In the genomic region with DNA sequence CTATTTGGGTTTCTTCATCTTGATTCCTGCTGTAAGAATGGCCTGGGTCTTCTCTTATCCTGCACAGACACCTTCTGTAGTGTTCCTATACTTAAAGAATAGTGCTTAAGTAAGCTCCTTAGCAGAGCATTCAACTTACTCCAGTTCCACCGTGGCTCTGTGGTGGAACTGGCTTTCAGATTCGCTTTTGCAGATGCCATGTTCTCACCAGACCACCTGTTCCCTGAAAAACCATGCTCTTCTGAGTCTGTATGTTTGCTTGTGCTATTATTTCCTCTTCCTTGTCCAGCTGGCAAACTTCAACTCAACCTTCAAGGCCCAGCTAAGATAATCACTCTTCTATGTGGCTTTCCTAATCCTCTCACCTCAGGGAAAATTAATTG, we compare ENCODE assay signal across 8 cellular contexts. TPM values are rescaled to one million over a fixed set of nuclear protein-coding genes. Genes with fewer than 3 reads are reported as not detected.
DNase-seq lines count a peak whose midpoint lies in the region; ATAC-seq and TF ChIP-seq lines count a peak whose summit lies in the region.

No MANE protein-coding gene starts in this region.

- ATAC-seq in CD4-positive, CD25-positive, alpha-beta regulatory T cell (ENCODE audit: low read depth in 2 of 2): no peak
- ATAC-seq in HG03442 (IDR thresholded peaks at IDR 0.05; ENCODE audit: unreplicated experiment) (no peak), GM18511 (IDR thresholded peaks at IDR 0.05; ENCODE audit: unreplicated experiment) (no peak), GM18870 (IDR thresholded peaks at IDR 0.05; ENCODE audit: unreplicated experiment) (no peak)

- peak in 1 of 3 donors; percentile 67 for DNase-seq in CD4-positive, CD25-positive, alpha-beta regulatory T cell
- DNase-seq in chondrocyte (ENCODE audit: low spot score) (no peak), osteoblast (ENCODE audit: insufficient read length, low spot score, missing footprints) (peak; percentile 35), GF-D8 (lab: John Stamatoyannopoulos, UW) (no peak)

- peak overlapping the region; percentile 78 for H3K4me3 ChIP-seq in CD4-positive, CD25-positive, alpha-beta regulatory T cell (ENCODE audit: low read depth, low read length)
- no peak overlapping the region for H3K4me3 ChIP-seq in KMS-11 (IDR thresholded peaks at IDR 0.05; ENCODE audit: insufficient read depth, low read depth, low read length)
- H3K4me3 ChIP-seq in osteoblast (ENCODE audit: insufficient read depth, low read length): peak overlapping the region; percentile 58

- H3K27ac Mint-ChIP-seq in CD4-positive, CD25-positive, alpha-beta regulatory T cell: peak overlapping the region; percentile 91 to 98 (median 92)
- H3K27ac Mint-ChIP-seq in chondrocyte (ENCODE audit: unreplicated experiment): peak overlapping the region; percentile 93

- peak overlapping the region; percentile 99 for H3K4me2 ChIP-seq in KMS-11
- peak overlapping the region; percentile 80 for H3K4me2 ChIP-seq in osteoblast (ENCODE audit: insufficient read depth, low read length)

- H3K9me3 Mint-ChIP-seq in CD4-positive, CD25-positive, alpha-beta regulatory T cell: no peaks in the 10 kb centered on the region
- no peaks in the 10 kb centered on the region for H3K9me3 Mint-ChIP-seq in chondrocyte (ENCODE audit: low read depth)

- H2AFZ ChIP-seq in KMS-11 (ENCODE audit: low read depth) (no peak overlapping the region), osteoblast (ENCODE audit: low read length) (no peak overlapping the region)

- H4K20me1 ChIP-seq in KMS-11 (ENCODE audit: insufficient read depth): no peaks in the 10 kb centered on the region
- peaks cover 14% of the 10 kb centered on the region for H4K20me1 ChIP-seq in osteoblast (ENCODE audit: insufficient read depth, low read length)

- H3K4me1 ChIP-seq in CD4-positive, CD25-positive, alpha-beta regulatory T cell (ENCODE audit: control insufficient read depth, insufficient read depth, low read length, poor library complexity, severe bottlenecking): peaks cover 70% of the 10 kb centered on the region
- peaks cover 79% of the 10 kb centered on the region for H3K4me1 ChIP-seq in KMS-11 (ENCODE audit: low read depth, poor library complexity, severe bottlenecking)
- H3K4me1 ChIP-seq in osteoblast (ENCODE audit: insufficient read depth, low read length): peaks cover 38% of the 10 kb centered on the region

- peaks cover 16% of the 10 kb centered on the region for H3K36me3 ChIP-seq in CD4-positive, CD25-positive, alpha-beta regulatory T cell (ENCODE audit: control insufficient read depth, insufficient read depth, low read length)
- H3K36me3 ChIP-seq in KMS-11 (ENCODE audit: insufficient read depth): peaks cover 7% of the 10 kb centered on the region; the same call in 1 of the 2 replicates
- peaks cover 8% of the 10 kb centered on the region for H3K36me3 ChIP-seq in osteoblast (ENCODE audit: insufficient read depth, low read length)

- no peaks in the 10 kb centered on the region for H3K9me3 ChIP-seq in CD4-positive, CD25-positive, alpha-beta regulatory T cell (ENCODE audit: control insufficient read depth in 2 of 2, low read length in 2 of 2)
- H3K9me3 ChIP-seq in osteoblast (ENCODE audit: low read depth, low read length): no peaks in the 10 kb centered on the region

- TF ChIP-seq CTCF in KMS-11 (conservative IDR thresholded peaks at IDR 0.05; ENCODE audit: low read depth, low read length) (no peak), chondrocyte (IDR thresholded peaks at IDR 0.05) (no peak), osteoblast (IDR thresholded peaks at IDR 0.05; ENCODE audit: extremely low read depth, low read depth, low read length) (no peak)

- H3K4me3 Mint-ChIP-seq in CD4-positive, CD25-positive, alpha-beta regulatory T cell: peak overlapping the region; percentile 68 to 81 (median 75)
- no peak overlapping the region for H3K4me3 Mint-ChIP-seq in chondrocyte (ENCODE audit: unreplicated experiment)

- H3K9ac ChIP-seq in KMS-11: peak overlapping the region; percentile 43; the same call in 1 of the 2 replicates

- H3K36me3 Mint-ChIP-seq in CD4-positive, CD25-positive, alpha-beta regulatory T cell: peaks cover 6% of the 10 kb centered on the region
- peaks cover 5% of the 10 kb centered on the region for H3K36me3 Mint-ChIP-seq in chondrocyte (ENCODE audit: low read depth)

- peaks cover 41 to 78% (median 60%) of the 10 kb centered on the region in 4 donors for H3K4me1 Mint-ChIP-seq in CD4-positive, CD25-positive, alpha-beta regulatory T cell
- H3K4me1 Mint-ChIP-seq in chondrocyte (ENCODE audit: low read depth): peaks cover 57% of the 10 kb centered on the region

- no peaks in the 10 kb centered on the region for H3K27me3 ChIP-seq in CD4-positive, CD25-positive, alpha-beta regulatory T cell (ENCODE audit: control insufficient read depth, insufficient read depth, low read length)
- H3K27me3 ChIP-seq in KMS-11 (ENCODE audit: insufficient read depth, low read depth): no peaks in the 10 kb centered on the region
- H3K27me3 ChIP-seq in osteoblast (ENCODE audit: insufficient read depth, low read length): no peaks in the 10 kb centered on the region

- no peaks in the 10 kb centered on the region for H3K27me3 Mint-ChIP-seq in CD4-positive, CD25-positive, alpha-beta regulatory T cell
- H3K27me3 Mint-ChIP-seq in chondrocyte (ENCODE audit: low read depth): no peaks in the 10 kb centered on the region

- peak overlapping the region; percentile 84 for H3K27ac ChIP-seq in CD4-positive, CD25-positive, alpha-beta regulatory T cell (ENCODE audit: insufficient read depth, low read length, poor library complexity, severe bottlenecking)
- H3K27ac ChIP-seq in KMS-11: peak overlapping the region; percentile 88
- H3K27ac ChIP-seq in osteoblast (ENCODE audit: low read depth, low read length): peak overlapping the region; percentile 89

- H3K79me2 ChIP-seq in KMS-11 (ENCODE audit: insufficient read depth, low read depth) (peaks cover 87% of the 10 kb centered on the region), osteoblast (ENCODE audit: insufficient read depth, low read length) (peaks cover 74% of the 10 kb centered on the region)

RNA-seq across cellular contexts. Expression of a gene that starts 4.9 kb away (rescaled TPM):
- 84.9 TPM for total RNA-seq in CD4-positive, CD25-positive, alpha-beta regulatory T cell
- polyA plus RNA-seq in CD4-positive, CD25-positive, alpha-beta regulatory T cell: 10 to 100 TPM; 37.7 to 56.1 (median 43.5) TPM
- total RNA-seq in chondrocyte (38.8 to 52.9 TPM (median 48.0 TPM) in 3 replicates), osteoblast (39.8 and 46.7 TPM in 2 replicates)
